8 cellular contexts compared by ENCODE assay signal in the genomic region with DNA sequence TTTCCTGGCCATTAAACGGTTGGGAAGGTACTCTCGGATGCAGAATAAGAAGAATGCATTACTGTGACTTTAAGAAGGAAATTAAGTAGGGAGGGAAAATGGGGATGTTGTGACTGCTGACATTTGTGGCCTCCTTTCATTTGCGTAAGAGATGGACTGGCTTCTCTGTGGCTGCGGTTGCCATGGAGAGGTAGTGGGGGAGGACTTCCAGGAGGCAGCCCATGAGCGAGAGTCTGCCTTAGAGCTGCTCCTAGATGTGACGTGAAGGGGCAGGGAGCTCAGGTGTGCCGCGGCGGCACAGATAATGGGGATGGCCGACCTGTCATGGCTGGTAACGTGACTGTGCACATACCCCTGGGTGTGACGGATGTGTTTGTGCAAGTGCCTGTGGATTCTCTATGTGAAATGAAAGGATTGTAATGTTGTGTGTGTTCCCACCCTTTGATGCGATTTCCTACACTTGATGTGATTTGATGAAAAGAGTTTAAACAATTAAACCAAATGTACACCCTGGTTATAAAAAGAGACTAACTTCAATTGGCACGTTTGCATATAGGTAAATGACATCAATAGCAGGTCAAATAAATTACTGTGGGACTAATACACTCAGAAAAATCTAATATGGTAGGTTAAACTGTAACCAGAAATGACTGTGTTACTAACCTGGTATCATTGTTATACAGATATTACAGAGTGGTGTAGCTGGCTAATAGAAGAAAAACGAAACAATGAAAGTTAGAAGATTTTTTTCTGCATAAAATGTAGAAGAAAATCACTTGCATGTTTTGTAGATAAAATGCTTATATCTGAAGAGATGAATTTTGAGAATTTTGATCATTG. TPM values are rescaled to one million over a fixed set of nuclear protein-coding genes. Genes with fewer than 3 reads are reported as not detected.
DNase-seq lines count a peak whose midpoint lies in the region; ATAC-seq and TF ChIP-seq lines count a peak whose summit lies in the region.

No MANE protein-coding gene starts in this region.

- TF ChIP-seq CTCF in GM10266 (IDR thresholded peaks at IDR 0.05; ENCODE audit: control insufficient read depth, insufficient read depth, low read depth, missing control alignments) (no peak), nephron (IDR thresholded peaks at IDR 0.05; ENCODE audit: unreplicated experiment in 3 of 3) (no peak), stomach (IDR thresholded peaks at IDR 0.05) (no peak), MCF 10A (IDR thresholded peaks at IDR 0.05; ENCODE audit: unreplicated experiment) (no peak)

- no peaks in the 10 kb centered on the region for H3K27me3 ChIP-seq in esophagus (ENCODE audit: control insufficient read depth in 1 of 2, insufficient read depth in 2 of 2, low read length in 2 of 2)
- no peaks in the 10 kb centered on the region for H3K27me3 ChIP-seq in stomach

- H3K4me3 ChIP-seq in esophagus (ENCODE audit: low read depth in 1 of 2, low read length in 2 of 2) (peak overlapping the region; percentile 15 to 37), stomach (peak overlapping the region in 1 of 4 donors; percentile 8)

- H3K4me3 Mint-ChIP-seq in nephron: peak overlapping the region; percentile 62 to 70 (median 68)
- no peak overlapping the region for H3K4me3 Mint-ChIP-seq in MCF 10A (ENCODE audit: unreplicated experiment)

- no peak for TF ChIP-seq EP300 in stomach (IDR thresholded peaks at IDR 0.05)

- H3K4me1 Mint-ChIP-seq in nephron: peaks cover 46% of the 10 kb centered on the region
- peaks cover 4% of the 10 kb centered on the region for H3K4me1 Mint-ChIP-seq in MCF 10A (ENCODE audit: insufficient read depth, unreplicated experiment)

- no peaks in the 10 kb centered on the region for H3K27me3 Mint-ChIP-seq in nephron (ENCODE audit: low read depth)
- H3K27me3 Mint-ChIP-seq in MCF 10A (ENCODE audit: insufficient read depth, unreplicated experiment): no peaks in the 10 kb centered on the region

- peak; percentile 84 for ATAC-seq in HG02678 (IDR thresholded peaks at IDR 0.05; ENCODE audit: unreplicated experiment)

- H3K27ac ChIP-seq in esophagus (ENCODE audit: low read depth in 2 of 2, low read length in 1 of 2): peak overlapping the region in 1 of 2 donors; percentile 71
- H3K27ac ChIP-seq in stomach: no peak overlapping the region

- H3K9me3 ChIP-seq in esophagus (ENCODE audit: control insufficient read depth in 2 of 2, insufficient read depth in 1 of 2, low read depth in 1 of 2, low read length in 1 of 2) (no peaks in the 10 kb centered on the region), stomach (no peaks in the 10 kb centered on the region)

- BruUV-seq in MCF 10A (replicated peaks; lab: Mats Ljungman, UMichigan): no TSS peak

- H3K36me3 ChIP-seq in esophagus (ENCODE audit: control insufficient read depth in 2 of 2, insufficient read depth in 2 of 2, low read length in 1 of 2) (no peaks in the 10 kb centered on the region), stomach (no peaks in the 10 kb centered on the region)

- H3K9me3 Mint-ChIP-seq in nephron (no peaks in the 10 kb centered on the region), MCF 10A (ENCODE audit: unreplicated experiment) (no peaks in the 10 kb centered on the region)

- POLR2A ChIA-PET in MCF 10A (lab: Yijun Ruan, JAX): no interaction called here

- H3K36me3 Mint-ChIP-seq in nephron (ENCODE audit: low read depth) (no peaks in the 10 kb centered on the region), MCF 10A (ENCODE audit: insufficient read depth, unreplicated experiment) (no peaks in the 10 kb centered on the region)

- H3K4me1 ChIP-seq in esophagus (ENCODE audit: control insufficient read depth in 2 of 2, insufficient read depth in 2 of 2, low read length in 1 of 2) (peaks cover 0 to 12% of the 10 kb centered on the region in 2 donors), stomach (peaks cover 0 to 36% (median 15%) of the 10 kb centered on the region in 4 donors)

- intact Hi-C loops in stomach (cut with DNase I; ENCODE audit: low total_unique reads) (no loop called here), MCF 10A (cut with micrococcal nuclease) (no loop called here)

- TF ChIP-seq POLR2A in stomach (IDR thresholded peaks at IDR 0.05): no peak

- H3K27ac Mint-ChIP-seq in nephron (peak overlapping the region; percentile 12 to 77 (median 29)), MCF 10A (ENCODE audit: low read depth, unreplicated experiment) (no peak overlapping the region)

- 32 to 34% methylated on average over 15 of the region's 15 CpGs for WGBS in esophagus, 2 donors
- WGBS in stomach, 5 donors: 30 to 44% (median 34%) methylated on average over 15 of the region's 15 CpGs

- DNase-seq in GM10266 (ENCODE audit: extremely low spot score): peak; percentile 52
- peak; percentile 78 for DNase-seq in NCI-H510A (lab: John Stamatoyannopoulos, UW)
- peak; percentile 79 for DNase-seq in activated CD8-positive, alpha-beta memory T cell treated with anti-CD3 and anti-CD28 coated beads, Interleukin-2, amount 50 U/mL, for 48 hours
- peak; percentile 64 for DNase-seq in stomach
- no peak for DNase-seq in MCF 10A (ENCODE audit: unreplicated experiment)

- CTCF ChIA-PET in MCF 10A (lab: Yijun Ruan, JAX): interaction anchor here (0.7 kb wide), 1 partner anchor 407 kb away, joined by 3 read pairs; no protein-coding TSS in a partner anchor

RNA-seq across cellular contexts. Expression of a gene that starts 48.9 kb away (rescaled TPM):
- polyA plus RNA-seq in esophagus (1 to 10 TPM; 4.0 to 7.8 TPM), stomach (1 to 10 TPM; 2.0 to 3.7 (median 3.5) TPM)
- total RNA-seq in stomach (10 to 100 TPM; 12.9 to 19.6 (median 16.5) TPM), MCF 10A (2022) (19.1 and 27.0 TPM in 2 replicates)
